ENCODE assay signal across 25 cellular contexts in the genomic region with DNA sequence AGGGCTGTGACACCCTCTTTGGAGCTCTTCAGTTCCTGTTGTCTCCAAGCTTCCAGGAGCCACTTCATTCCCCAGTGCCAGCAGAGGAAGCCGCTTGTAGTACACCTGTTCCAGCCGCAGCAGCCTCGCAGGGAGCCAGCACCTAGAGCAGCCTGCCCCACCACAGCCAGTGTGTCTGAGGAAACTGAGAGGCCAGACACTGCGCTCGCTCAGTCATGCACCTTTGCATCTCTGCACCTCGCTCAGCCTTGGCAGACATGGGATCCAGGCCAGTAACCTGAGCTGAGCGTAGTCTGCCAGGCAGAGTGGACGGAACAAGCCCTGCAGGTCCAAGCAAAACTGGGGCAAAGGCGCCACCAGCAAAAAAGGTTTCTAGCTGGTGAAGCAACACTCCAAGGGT.
A peak's percentile ranks its signal among the peaks of the same experiment; 100 is the strongest.
DNase-seq lines count a peak whose midpoint lies in the region; ATAC-seq and TF ChIP-seq lines count a peak whose summit lies in the region.
"Had no signal": no experiment of that assay in that cellular context is flagged by ENCODE, and none has a peak within 500 bp of the region (broad histone marks: within the 10 kb centered on the region; RNA-seq: fewer than 3 reads in every experiment).

No MANE protein-coding gene starts in this region.

- H3K36me3 Mint-ChIP-seq in nephron progenitor cell (ENCODE audit: low read depth), result peaks cover 4% of the 10 kb centered on the region

- TF ChIP-seq CTCF in LNCaP clone FGC (IDR thresholded peaks at IDR 0.05; ENCODE audit: control insufficient read depth, extremely low read depth, insufficient read depth) (no peak), nephron progenitor cell (IDR thresholded peaks at IDR 0.05) (no peak)

- ATAC-seq in GM18861 (IDR thresholded peaks at IDR 0.05; ENCODE audit: unreplicated experiment) (no peak), HG03108 (IDR thresholded peaks at IDR 0.05; ENCODE audit: unreplicated experiment) (no peak), HG02840 (IDR thresholded peaks at IDR 0.05; ENCODE audit: low FRiP score, unreplicated experiment) (no peak)

- no peaks in the 10 kb centered on the region for H3K27me3 Mint-ChIP-seq in nephron progenitor cell (ENCODE audit: low read depth, poor library complexity)

- no peak overlapping the region for H3K27ac Mint-ChIP-seq in nephron progenitor cell
- H3K27ac Mint-ChIP-seq: H9 had no signal

- H3K4me3 ChIP-seq in LNCaP clone FGC (ENCODE audit: low read depth, low read length), result no peak overlapping the region
- H3K4me3 ChIP-seq: GM23248 had no signal

- peak; percentile 6 for DNase-seq in NCI-H510A (lab: John Stamatoyannopoulos, UW)
- no peak for DNase-seq in NCI-H510A treated with DMSO at 0.1 percent for 48 hours (lab: John Stamatoyannopoulos, UW)
- DNase-seq in LNCaP clone FGC (ENCODE audit: low read depth), result peak; percentile 2
- peak; percentile 50 for DNase-seq in islet precursor cell
- DNase-seq in nephron progenitor cell, result peak; percentile 8
- DNase-seq: 8988T, ACHN, BE2C, DMS153, GM23248, H9, IMR-90, KG1, MM.1S, NCI-H187, NCI-H2081 treated with DMSO at 0.1 percent for 48 hours, NCI-H2171, NCI-H226, NCI-H524, NCI-H748 treated with DMSO at 0.1 percent for 48 hours, RPMI8226, SHP77 had no signal

- H3K4me3 Mint-ChIP-seq in nephron progenitor cell, result no peak overlapping the region
- H3K4me3 Mint-ChIP-seq: H9 had no signal

- peaks cover 32% of the 10 kb centered on the region for H3K9me3 Mint-ChIP-seq in nephron progenitor cell

- H3K4me1 Mint-ChIP-seq in nephron progenitor cell, result no peaks in the 10 kb centered on the region
- H3K4me1 Mint-ChIP-seq: H9 had no signal
